ENCODE assay signal across 9 cellular contexts in the genomic region with DNA sequence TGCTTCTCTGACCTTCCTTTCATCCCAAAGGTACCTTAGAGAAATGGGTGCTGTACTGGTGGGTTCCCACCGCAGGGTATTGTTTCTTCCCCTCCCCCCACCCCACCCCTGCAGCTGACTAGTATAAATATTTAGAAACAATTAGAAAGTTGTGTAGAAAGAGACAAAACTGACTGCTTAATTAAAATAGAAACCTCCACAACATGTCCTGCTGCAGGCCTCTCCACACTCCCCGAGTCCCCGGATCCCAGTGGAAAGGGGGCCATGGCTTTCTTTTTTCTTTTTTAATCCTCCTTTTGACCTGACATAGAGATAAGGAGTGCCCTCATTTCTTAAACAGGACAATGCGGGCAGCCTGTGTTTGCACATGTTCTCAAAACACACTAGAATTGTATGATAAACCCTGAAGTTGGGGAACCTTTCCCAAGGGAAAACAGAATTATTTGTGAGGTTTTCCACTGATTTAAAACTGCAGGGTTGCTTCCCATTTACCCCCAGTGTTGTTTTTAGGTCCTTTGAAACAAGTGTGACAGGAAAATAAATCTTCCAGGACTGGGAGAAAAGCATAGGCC. TPM values are rescaled to one million over a fixed set of nuclear protein-coding genes. Genes with fewer than 3 reads are reported as not detected.
DNase-seq lines count a peak whose midpoint lies in the region; ATAC-seq, FAIRE-seq and TF ChIP-seq lines count a peak whose summit lies in the region.
"Had no signal": no experiment of that assay in that cellular context is flagged by ENCODE, and none has a peak within 500 bp of the region (broad histone marks: within the 10 kb centered on the region; RNA-seq: fewer than 3 reads in every experiment).

No MANE protein-coding gene starts in this region.

- H2AK5ac ChIP-seq in neuronal stem cell (ENCODE audit: low read depth, low read length) = no peak overlapping the region

- H4K20me1 ChIP-seq in osteoblast (ENCODE audit: insufficient read depth, low read length) = no peaks in the 10 kb centered on the region

- intact Hi-C loops in esophagus squamous epithelium (cut with DNase I) = loop anchor here (5.0 to 10.0 kb wide), 2 partner anchors 418 to 490 kb away; no protein-coding TSS in a partner anchor

- H3K4me2 ChIP-seq in A549 = peak overlapping the region; percentile 60
- peak overlapping the region; percentile 38 for H3K4me2 ChIP-seq in neuronal stem cell (ENCODE audit: insufficient read depth, low read length, poor library complexity, severe bottlenecking)
- no peak overlapping the region for H3K4me2 ChIP-seq in osteoblast (ENCODE audit: insufficient read depth, low read length)

- H2BK5ac ChIP-seq in neuronal stem cell (ENCODE audit: low read length) = no peak overlapping the region

- peaks cover 18% of the 10 kb centered on the region; the same call in 2 of the 3 replicates for H3K4me1 ChIP-seq in A549
- peaks cover 0 to 46% (median 10%) of the 10 kb centered on the region in 3 donors for H3K4me1 ChIP-seq in esophagus squamous epithelium
- H3K4me1 ChIP-seq in neuronal stem cell (ENCODE audit: control insufficient read depth in 2 of 2, insufficient read depth in 1 of 2, low read depth in 1 of 2, low read length in 2 of 2) = peaks cover 10 to 11% of the 10 kb centered on the region in 2 donors
- H3K4me1 ChIP-seq in osteoblast (ENCODE audit: insufficient read depth, low read length) = peaks cover 2% of the 10 kb centered on the region

- no peak overlapping the region for H3K4ac ChIP-seq in neuronal stem cell (ENCODE audit: low read length)

- no peak overlapping the region for H3K14ac ChIP-seq in neuronal stem cell (ENCODE audit: low read length)

- ATAC-seq in A549 = no peak

- H2AFZ ChIP-seq in neuronal stem cell (ENCODE audit: low read length) (no peak overlapping the region), osteoblast (ENCODE audit: low read length) (no peak overlapping the region)

- H3K9ac ChIP-seq in neuronal stem cell (ENCODE audit: low read depth, low read length, poor library complexity) = no peak overlapping the region

- H4K8ac ChIP-seq in neuronal stem cell (ENCODE audit: low read depth, low read length) = no peak overlapping the region

- POLR2A ChIA-PET in A549 (lab: Yijun Ruan, JAX) = no interaction called here

- no peak for FAIRE-seq in A549 (lab: Jason Lieb, UNC)

- TF ChIP-seq CTCF in A549 (IDR thresholded peaks at IDR 0.05) (no peak), LNCaP clone FGC (IDR thresholded peaks at IDR 0.05; ENCODE audit: control insufficient read depth, extremely low read depth, insufficient read depth) (no peak), esophagus squamous epithelium (IDR thresholded peaks at IDR 0.05) (no peak), GM20000 (IDR thresholded peaks at IDR 0.05; ENCODE audit: extremely low read depth, missing control alignments) (no peak), osteoblast (IDR thresholded peaks at IDR 0.05; ENCODE audit: extremely low read depth, low read depth, low read length) (no peak)

- no peaks in the 10 kb centered on the region for H3K79me2 ChIP-seq in osteoblast (ENCODE audit: insufficient read depth, low read length)

- TF ChIP-seq POLR2A in A549 (IDR thresholded peaks at IDR 0.05; ENCODE audit: low read length) (no peak), esophagus squamous epithelium (IDR thresholded peaks at IDR 0.05) (no peak)

- H3K27me3 ChIP-seq in esophagus squamous epithelium (peaks cover 0 to 33% (median 0%) of the 10 kb centered on the region in 4 donors), neuronal stem cell (ENCODE audit: control insufficient read depth in 3 of 3, insufficient read depth in 3 of 3, low read depth in 1 of 3, low read length in 3 of 3) (peaks cover 0 to 45% (median 0%) of the 10 kb centered on the region in 3 experiments), osteoblast (ENCODE audit: insufficient read depth, low read length) (peaks cover 34% of the 10 kb centered on the region)

- H4K91ac ChIP-seq in neuronal stem cell (ENCODE audit: low read depth, low read length, poor library complexity) = no peak overlapping the region

- no peak overlapping the region for H2BK15ac ChIP-seq in neuronal stem cell (ENCODE audit: low read length)

- H3K23ac ChIP-seq in neuronal stem cell (ENCODE audit: low read depth, low read length, poor library complexity) = no peak overlapping the region

- H2BK120ac ChIP-seq in neuronal stem cell (ENCODE audit: low read depth, low read length) = no peak overlapping the region

- no peak for TF ChIP-seq RAD21 in A549 (conservative IDR thresholded peaks at IDR 0.05 in 1 of 2, IDR thresholded peaks at IDR 0.05 in 1 of 2)

- WGBS in A549 (ENCODE audit: missing lambda C conversion rate) = 83% methylated on average over 4 of the region's 4 CpGs
- WGBS in esophagus squamous epithelium, 2 donors = 69 to 71% methylated on average over 4 of the region's 4 CpGs
- WGBS in neuronal stem cell (ENCODE audit: extremely low coverage in 2 of 2, insufficient read length in 2 of 2, insufficient replicate concordance in 1 of 2), 2 donors = no CpG with 5 or more reads among the region's 4 CpGs

- peak overlapping the region; percentile 24 to 93; a peak in 2 of 6 replicates for H3K27ac ChIP-seq in A549
- H3K27ac ChIP-seq in esophagus squamous epithelium = peak overlapping the region in 3 of 4 donors; percentile 60 to 92 (median 73)
- no peak overlapping the region for H3K27ac ChIP-seq in neuronal stem cell (replicated peaks; ENCODE audit: low read length)
- no peak overlapping the region for H3K27ac ChIP-seq in osteoblast (ENCODE audit: low read depth, low read length)

- no peak for DNase-seq in A549 (ENCODE audit: low read depth in 1 of 2, low spot score in 1 of 2)
- no peak for DNase-seq in LNCaP clone FGC (ENCODE audit: low read depth)
- no peak for DNase-seq in esophagus squamous epithelium (lab: John Stamatoyannopoulos, UW)
- no peak for DNase-seq in neuronal stem cell (ENCODE audit: low spot score)
- no peak for DNase-seq in mucosa of gallbladder (ENCODE audit: low spot score)
- no peak for DNase-seq in NCI-H146 treated with DMSO at 0.1 percent for 48 hours (lab: John Stamatoyannopoulos, UW; ENCODE audit: unreplicated experiment)
- DNase-seq in GM20000 (ENCODE audit: low spot score) = no peak
- no peak for DNase-seq in osteoblast (ENCODE audit: insufficient read length, low spot score, missing footprints)
- DNase-seq: NCI-H187 treated with DMSO at 0.1 percent for 48 hours had no signal

- no peak for TF ChIP-seq EP300 in A549 (IDR thresholded peaks at IDR 0.05)

- no peaks in the 10 kb centered on the region for H3K36me3 ChIP-seq in esophagus squamous epithelium
- peaks cover 0 to 14% of the 10 kb centered on the region in 2 donors for H3K36me3 ChIP-seq in neuronal stem cell (replicated peaks in 1 of 2; ENCODE audit: control insufficient read depth in 2 of 2, insufficient read depth in 2 of 2, low read length in 2 of 2)
- H3K36me3 ChIP-seq in osteoblast (ENCODE audit: insufficient read depth, low read length) = no peaks in the 10 kb centered on the region

- H3K9me3 ChIP-seq in A549 (no peaks in the 10 kb centered on the region), esophagus squamous epithelium (no peaks in the 10 kb centered on the region), neuronal stem cell (replicated peaks in 1 of 2; ENCODE audit: control insufficient read depth in 2 of 2, insufficient read depth in 1 of 2, low read depth in 1 of 2, low read length in 2 of 2) (no peaks in the 10 kb centered on the region), osteoblast (ENCODE audit: low read depth, low read length) (no peaks in the 10 kb centered on the region)

- H2BK12ac ChIP-seq in neuronal stem cell (ENCODE audit: low read length) = no peak overlapping the region

- H3K79me1 ChIP-seq in neuronal stem cell (ENCODE audit: low read depth, low read length) = peaks cover 3% of the 10 kb centered on the region

- CTCF ChIA-PET in A549 (lab: Yijun Ruan, JAX) = interaction anchor here (1.0 to 3.8 kb wide), 8 partner anchors 23 to 518 kb away, joined by 3 to 82 read pairs (median 6); no protein-coding TSS in a partner anchor

- H3K18ac ChIP-seq in neuronal stem cell (ENCODE audit: low read length) = no peak overlapping the region

- peak overlapping the region; percentile 88 for H3K4me3 ChIP-seq in A549
- peak overlapping the region; percentile 70 for H3K4me3 ChIP-seq in LNCaP clone FGC (ENCODE audit: low read depth, low read length)
- H3K4me3 ChIP-seq in esophagus squamous epithelium = peak overlapping the region; percentile 63 to 97 (median 78)
- peak overlapping the region; percentile 62 to 71 for H3K4me3 ChIP-seq in neuronal stem cell (ENCODE audit: low read length in 2 of 2)
- H3K4me3 ChIP-seq in osteoblast (ENCODE audit: insufficient read depth, low read length) = no peak overlapping the region

TF ChIP-seq in A549, 52 proteins besides CTCF, POLR2A, EP300 and RAD21 (continues in another document):
- TF ChIP-seq SMC3 (IDR thresholded peaks at IDR 0.05) = no peak
- TF ChIP-seq MAZ (IDR thresholded peaks at IDR 0.05; ENCODE audit: borderline replicate concordance, low read depth, low read length) = no peak
- no peak for TF ChIP-seq FOXS1 (CRISPR knock-in tag; IDR thresholded peaks at IDR 0.05)
- TF ChIP-seq TP53 (CRISPR knock-in tag; IDR thresholded peaks at IDR 0.05) = no peak
- no peak for TF ChIP-seq ZSCAN20 (CRISPR knock-in tag; IDR thresholded peaks at IDR 0.05)
- TF ChIP-seq HEYL (CRISPR knock-in tag; IDR thresholded peaks at IDR 0.05) = no peak
- TF ChIP-seq SREBF2 (IDR thresholded peaks at IDR 0.05) = no peak
- no peak for TF ChIP-seq JUN (IDR thresholded peaks at IDR 0.05)
- TF ChIP-seq, protein P1, sequence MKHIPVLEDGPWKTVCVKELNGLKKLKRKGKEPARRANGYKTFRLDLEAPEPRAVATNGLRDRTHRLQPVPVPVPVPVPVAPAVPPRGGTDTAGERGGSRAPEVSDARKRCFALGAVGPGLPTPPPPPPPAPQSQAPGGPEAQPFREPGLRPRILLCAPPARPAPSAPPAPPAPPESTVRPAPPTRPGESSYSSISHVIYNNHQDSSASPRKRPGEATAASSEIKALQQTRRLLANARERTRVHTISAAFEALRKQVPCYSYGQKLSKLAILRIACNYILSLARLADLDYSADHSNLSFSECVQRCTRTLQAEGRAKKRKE (CRISPR knock-in tag; IDR thresholded peaks at IDR 0.05; ENCODE audit: low read depth) = no peak

RNA-seq across cellular contexts. Expression of a gene that starts 1.7 kb away (rescaled TPM):
- polyA plus RNA-seq in A549 (2011; rRNA removed) = 11.5 and 12.8 TPM in 2 replicates
- 4.7 and 6.6 TPM in 2 replicates for polyA plus RNA-seq in A549 (2012; cell fraction: cytosol; rRNA removed)
- polyA plus RNA-seq in A549 (2012; cell fraction: nucleus; rRNA removed) = 2.9 and 3.3 TPM in 2 replicates
- 9.7 to 14.7 TPM (median 10.2 TPM) in 3 replicates for polyA plus RNA-seq in A549 (2017; fragmentation: RNase III; extraction: RNeasy Plus Mini Kit Qiagen cat#74134 plus additional on column Dnase treatment)
- 8.7 and 9.0 TPM in 2 replicates for polyA minus RNA-seq in A549 (2011; rRNA and poly(A)+ RNA removed)
- 1 to 10 TPM in 2 of 4 donors, under 1 TPM in 2; 0.27 to 9.2 (median 2.5) TPM for total RNA-seq in esophagus squamous epithelium
- 32.0 TPM for polyA plus RNA-seq in neuronal stem cell (2013, experiment 1 of 2)
- polyA plus RNA-seq in neuronal stem cell (2013, experiment 2 of 2) = 32.1 TPM
- total RNA-seq in mucosa of gallbladder = 80.4 TPM
- total RNA-seq in osteoblast = under 0.01 and 0.72 TPM in 2 replicates

Comparison
In these comparisons a context has a peak if more than half of its experiments do, and no peak if none do; other contexts are left out.
1. H3K27ac ChIP-seq: peak in A549 (2 of 2) and esophagus squamous epithelium (3 of 4); none in neuronal stem cell (single experiment) and osteoblast (single experiment).